ENCODE assay signal across 1 cellular context in the genomic region with DNA sequence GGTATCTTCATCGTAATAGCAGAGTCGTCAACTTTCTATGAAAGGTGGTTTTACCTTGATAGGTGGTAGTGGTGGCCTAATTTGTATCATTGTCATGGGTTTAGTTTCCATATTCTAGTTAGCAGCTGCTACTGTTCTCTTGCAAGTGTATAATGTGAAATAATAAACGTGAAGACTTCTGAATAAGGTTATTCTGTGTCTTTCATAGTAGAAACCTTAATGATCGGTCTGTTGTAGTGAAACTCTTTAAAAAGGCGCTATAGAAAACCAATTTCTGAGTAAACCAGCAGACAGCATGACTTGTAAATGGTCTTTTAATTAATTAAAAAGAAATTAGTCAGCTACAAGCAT.
TF ChIP-seq lines count a peak whose summit lies in the region.

No MANE protein-coding gene starts in this region.

TF ChIP-seq in HepG2, 621 proteins besides CTCF, POLR2A, EP300 and RAD21:
- 0 out of 2 replicates have a peak, but pooled peaks have one; percentile 16 for TF ChIP-seq ZNF761 (CRISPR knock-in tag; conservative IDR thresholded peaks at IDR 0.05)
- TF ChIP-seq KMT2B (CRISPR knock-in tag; IDR thresholded peaks at IDR 0.05), result no peak
